Comparison of ENCODE assay signal across 8 cellular contexts in the genomic region with DNA sequence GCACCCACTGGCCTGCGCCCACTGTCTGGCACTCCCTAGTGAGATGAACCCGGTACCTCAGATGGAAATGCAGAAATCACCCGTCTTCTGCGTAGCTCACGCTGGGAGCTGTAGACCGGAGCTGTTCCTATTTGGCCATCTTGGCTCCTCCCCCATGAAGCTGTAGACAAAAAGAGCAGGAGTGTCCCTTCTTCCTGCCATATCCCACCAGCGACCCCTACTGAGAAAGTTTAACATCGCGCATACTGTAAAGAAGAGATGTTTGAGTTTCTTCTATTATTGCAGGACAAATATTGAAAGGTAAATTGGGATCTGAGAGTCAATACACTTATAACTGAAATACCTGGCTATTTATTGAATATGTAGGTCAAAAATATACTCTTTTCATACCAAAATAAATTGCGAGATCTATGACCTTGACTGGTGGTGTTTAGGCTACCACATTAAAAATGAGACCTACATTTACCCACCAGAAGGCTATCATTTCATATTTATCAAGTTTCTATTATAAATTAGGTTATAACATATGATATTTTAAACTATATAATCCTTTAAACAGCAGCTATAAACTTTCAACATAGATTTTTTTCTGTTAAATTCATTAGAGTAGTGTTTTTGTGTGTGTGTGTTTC.
DNase-seq lines count a peak whose midpoint lies in the region; ATAC-seq lines count a peak whose summit lies in the region.

No MANE protein-coding gene starts in this region.

- no peak overlapping the region for H3K4me3 Mint-ChIP-seq in activated naive CD8-positive, alpha-beta T cell treated with anti-CD3 and anti-CD28 coated beads, Interleukin-2, amount 50 U/mL, for 24 hours

- peaks cover 17% of the 10 kb centered on the region; the same call in 1 of the 2 replicates for H3K9me3 ChIP-seq in NT2/D1 (ENCODE audit: insufficient read depth, low read length)

- H3K4me1 Mint-ChIP-seq in activated naive CD8-positive, alpha-beta T cell treated with anti-CD3 and anti-CD28 coated beads, Interleukin-2, amount 50 U/mL, for 24 hours = no peaks in the 10 kb centered on the region

- H3K9me3 Mint-ChIP-seq in activated naive CD8-positive, alpha-beta T cell treated with anti-CD3 and anti-CD28 coated beads, Interleukin-2, amount 50 U/mL, for 24 hours = no peaks in the 10 kb centered on the region

- no peak for ATAC-seq in activated naive CD8-positive, alpha-beta T cell treated with anti-CD3 and anti-CD28 coated beads, Interleukin-2, amount 50 U/mL, for 24 hours
- ATAC-seq in GM21576 (IDR thresholded peaks at IDR 0.05; ENCODE audit: unreplicated experiment) (no peak), HG02798 (IDR thresholded peaks at IDR 0.05; ENCODE audit: poor library complexity, unreplicated experiment) (no peak)

- peaks cover 5% of the 10 kb centered on the region for H3K36me3 ChIP-seq in NT2/D1 (ENCODE audit: insufficient read depth, insufficient read length, low read length)

- H3K27me3 Mint-ChIP-seq in activated naive CD8-positive, alpha-beta T cell treated with anti-CD3 and anti-CD28 coated beads, Interleukin-2, amount 50 U/mL, for 24 hours = no peaks in the 10 kb centered on the region

- H3K36me3 Mint-ChIP-seq in activated naive CD8-positive, alpha-beta T cell treated with anti-CD3 and anti-CD28 coated beads, Interleukin-2, amount 50 U/mL, for 24 hours (ENCODE audit: low read depth) = no peaks in the 10 kb centered on the region

- H3K9ac ChIP-seq in NT2/D1 (ENCODE audit: insufficient read length, low read depth) = no peak overlapping the region

- no peak overlapping the region for H3K27ac Mint-ChIP-seq in activated naive CD8-positive, alpha-beta T cell treated with anti-CD3 and anti-CD28 coated beads, Interleukin-2, amount 50 U/mL, for 24 hours

- no peak overlapping the region for H3K4me3 ChIP-seq in NT2/D1 (ENCODE audit: insufficient read length, low read depth)

- no peaks in the 10 kb centered on the region for H3K4me1 ChIP-seq in NT2/D1 (ENCODE audit: insufficient read depth, insufficient read length)

- no peaks in the 10 kb centered on the region for H3K27me3 ChIP-seq in NT2/D1 (ENCODE audit: insufficient read depth, insufficient read length)

- peak; percentile 54 for DNase-seq in HK-2 (ENCODE audit: unreplicated experiment)
- peak; percentile 74 for DNase-seq in NT2/D1 (ENCODE audit: low read depth, low spot score)
- DNase-seq in fibroblast of the conjunctiva (ENCODE audit: low read depth) = peak; percentile 39
- DNase-seq in renal cortical epithelial cell (ENCODE audit: low read depth) = peak; percentile 65
- no peak for DNase-seq in activated naive CD8-positive, alpha-beta T cell treated with anti-CD3 and anti-CD28 coated beads, Interleukin-2, amount 50 U/mL, for 24 hours
- no peak for DNase-seq in effector CD4-positive, alpha-beta T cell

Comparison
In these comparisons a context has a peak if more than half of its experiments do, and no peak if none do; other contexts are left out.
1. DNase-seq: peak in HK-2 (single experiment), NT2/D1 (single experiment), fibroblast of the conjunctiva (single experiment) and renal cortical epithelial cell (single experiment); none in activated naive CD8-positive, alpha-beta T cell treated with anti-CD3 and anti-CD28 coated beads, Interleukin-2, amount 50 U/mL, for 24 hours (single experiment) and effector CD4-positive, alpha-beta T cell (single experiment).